Comparison of ENCODE assay signal across 37 cellular contexts in the genomic region with DNA sequence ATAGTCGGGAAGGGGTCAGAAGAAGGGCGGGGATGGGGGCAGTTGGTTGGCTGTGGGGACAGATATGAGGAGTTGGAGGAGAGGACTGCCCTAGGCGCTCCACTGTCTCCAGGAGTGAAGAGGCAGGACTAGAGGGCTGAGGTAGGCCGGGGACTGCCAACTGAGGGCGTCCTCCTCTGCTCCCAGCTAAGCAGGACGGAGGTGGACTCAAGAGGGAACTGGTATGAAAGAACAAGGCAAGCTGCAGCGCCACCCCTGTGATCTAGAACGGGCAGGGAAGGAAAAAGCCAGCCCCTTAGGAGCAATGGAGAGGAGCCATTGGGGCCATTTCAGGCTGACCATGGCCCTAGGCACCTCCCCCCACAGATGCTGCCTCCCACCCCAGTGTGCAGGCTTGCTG. TPM values are rescaled to one million over a fixed set of nuclear protein-coding genes. Genes with fewer than 3 reads are reported as not detected.
"Had no signal": no experiment of that assay in that cellular context is flagged by ENCODE, and none has a peak within 500 bp of the region (broad histone marks: within the 10 kb centered on the region; RNA-seq: fewer than 3 reads in every experiment).

No MANE protein-coding gene starts in this region.

- H3K27me3 ChIP-seq: adrenal gland, ascending aorta, body of pancreas, brain microvascular endothelial cell, cardiac muscle cell had no signal

- H3K4me3 ChIP-seq: adrenal gland, ascending aorta, body of pancreas, breast epithelium, cardiac muscle cell had no signal

- H3K4me1 ChIP-seq: adrenal gland, ascending aorta, body of pancreas, breast epithelium had no signal

- H3K9me3 ChIP-seq: adrenal gland, ascending aorta, body of pancreas, breast epithelium had no signal

- FAIRE-seq: bronchial epithelial cell had no signal

- ATAC-seq: activated naive CD4-positive, alpha-beta T cell treated with anti-CD3 and anti-CD28 coated beads, Interleukin-2, amount 50 U/mL, for 72 hours; activated naive CD8-positive, alpha-beta T cell treated with anti-CD3 and anti-CD28 coated beads, Interleukin-2, amount 50 U/mL, for 24 hours; activated T-cell treated with anti-CD3 and anti-CD28 coated beads, Interleukin-2, amount 50 U/mL, for 4 hours; activated T-cell treated with anti-CD3 and anti-CD28 coated beads, Interleukin-2, amount 50 U/mL, for 72 hours; activated T-helper 17 cell treated with anti-CD3 and anti-CD28 coated beads, Interleukin-2, amount 50 U/mL, for 72 hours; body of pancreas had no signal

- H3K27ac ChIP-seq: adrenal gland, ascending aorta, body of pancreas, brain microvascular endothelial cell, breast epithelium, cardiac muscle cell had no signal

- DNase-seq: activated effector memory CD4-positive, alpha-beta T cell treated with anti-CD3 and anti-CD28 coated beads, Interleukin-2, amount 50 U/mL, for 16 hours; activated effector memory CD4-positive, alpha-beta T cell treated with Interleukin-2 at 50 U/mL for 16 hours; activated gamma-delta T cell; activated gamma-delta T cell treated with Interleukin-2 at 50 U/mL for 16 hours; activated naive CD4-positive, alpha-beta T cell; activated naive CD4-positive, alpha-beta T cell treated with anti-CD3 and anti-CD28 coated beads for 36 hours; activated naive CD4-positive, alpha-beta T cell treated with anti-CD3 and anti-CD28 coated beads, Interleukin-2, amount 10 ng/mL, durations not matched to agents 7 days and 5 days; activated naive CD4-positive, alpha-beta T cell treated with anti-CD3 and anti-CD28 coated beads, Interleukin-2, amount 50 U/mL, for 16 hours; activated naive CD4-positive, alpha-beta T cell treated with Interleukin-2 at 50 U/mL for 16 hours; activated naive CD8-positive, alpha-beta T cell treated with anti-CD3 and anti-CD28 coated beads for 36 hours; activated naive CD8-positive, alpha-beta T cell treated with anti-CD3 and anti-CD28 coated beads, Interleukin-2, amount 10 ng/mL, durations not matched to agents 7 days and 5 days; activated naive CD8-positive, alpha-beta T cell treated with anti-CD3 and anti-CD28 coated beads, Interleukin-2, amount 50 U/mL, for 24 hours; activated T-cell treated with anti-CD3 and anti-CD28 coated beads, Interleukin-2, amount 50 U/mL, for 4 hours; activated T-cell treated with anti-CD3 and anti-CD28 coated beads, Interleukin-2, amount 50 U/mL, for 48 hours; activated T-cell treated with anti-CD3 and anti-CD28 coated beads, Interleukin-2, amount 50 U/mL, for 72 hours; adrenal gland; amniotic stem cell; amygdala; anterior cingulate cortex; aorta; body of pancreas; brain microvascular endothelial cell; caudate nucleus; central memory CD4-positive, alpha-beta T cell; cerebellar nuclear complex had no signal

- H3K36me3 ChIP-seq: adrenal gland, ascending aorta, brain microvascular endothelial cell, breast epithelium, cardiac muscle cell had no signal

RNA-seq across cellular contexts. Expression of gene BEND2, which starts 14.0 kb away (rescaled TPM):
- total RNA-seq: activated naive CD4-positive, alpha-beta T cell treated with anti-CD3 and anti-CD28 coated beads for 36 hours; activated naive CD4-positive, alpha-beta T cell treated with anti-CD3 and anti-CD28 coated beads, Interleukin-2, amount 50 U/mL, for 72 hours; activated naive CD8-positive, alpha-beta T cell treated with anti-CD3 and anti-CD28 coated beads for 36 hours; activated naive CD8-positive, alpha-beta T cell treated with anti-CD3 and anti-CD28 coated beads, Interleukin-2, amount 10 ng/mL, durations not matched to agents 7 days and 5 days; activated T-cell treated with anti-CD3 and anti-CD28 coated beads, Interleukin-2, amount 50 U/mL, for 4 hours; activated T-cell treated with anti-CD3 and anti-CD28 coated beads, Interleukin-2, amount 50 U/mL, for 72 hours; activated T-helper 1 cell treated with anti-CD3 and anti-CD28 coated beads, Interleukin-12 subunit alpha, Interleukin-12 subunit beta, Interleukin-2, Interleukin-4 antibody, amounts not matched to agents 30 ng/mL and 10 ng/mL and 1 ng/mL, durations not matched to agents 14 hours and 24 hours and 36 hours; activated T-helper 17 cell treated with anti-CD3 and anti-CD28 coated beads, Interleukin-2, amount 50 U/mL, for 72 hours; activated T-helper 2 cell treated with anti-CD3 and anti-CD28 coated beads, Interferon-gamma antibody, Interleukin-2, Interleukin-4, amounts not matched to agents 10 μg/mL and 5 μg/mL and 100 μg/mL, durations not matched to agents 14 hours and 24 hours and 36 hours; adrenal gland; aorta; ascending aorta; astrocyte; breast epithelium; bronchial epithelial cell; cardiac muscle cell; cerebellum; chondrocyte had no signal
- polyA plus RNA-seq: adipose tissue, adrenal gland, aorta, cardiac muscle cell had no signal
